In the genomic region with DNA sequence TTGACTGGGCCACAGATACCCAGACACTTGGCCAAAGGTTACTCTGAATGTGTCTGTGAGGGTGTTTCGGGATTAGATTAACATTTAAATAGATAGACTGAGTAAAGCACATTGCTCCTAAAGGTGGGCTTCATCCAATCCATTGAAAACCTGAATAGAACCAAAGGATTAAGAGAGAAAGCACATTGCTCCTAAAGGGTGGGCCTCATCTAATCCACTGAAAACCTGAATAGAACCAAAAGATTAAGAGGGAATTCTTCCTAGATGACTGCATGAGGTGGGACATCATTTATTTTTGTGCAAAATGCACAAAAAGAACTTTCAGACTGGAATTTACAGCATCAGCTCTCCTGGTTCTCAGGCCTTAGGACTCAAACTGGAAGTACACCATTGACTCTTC, we compare ENCODE assay signal across 1 cellular context.
TF ChIP-seq lines count a peak whose summit lies in the region.

No MANE protein-coding gene starts in this region.

TF ChIP-seq in WTC11, 78 proteins besides CTCF, POLR2A, EP300 and RAD21 (continued from another document):
- TF ChIP-seq, protein P1, sequence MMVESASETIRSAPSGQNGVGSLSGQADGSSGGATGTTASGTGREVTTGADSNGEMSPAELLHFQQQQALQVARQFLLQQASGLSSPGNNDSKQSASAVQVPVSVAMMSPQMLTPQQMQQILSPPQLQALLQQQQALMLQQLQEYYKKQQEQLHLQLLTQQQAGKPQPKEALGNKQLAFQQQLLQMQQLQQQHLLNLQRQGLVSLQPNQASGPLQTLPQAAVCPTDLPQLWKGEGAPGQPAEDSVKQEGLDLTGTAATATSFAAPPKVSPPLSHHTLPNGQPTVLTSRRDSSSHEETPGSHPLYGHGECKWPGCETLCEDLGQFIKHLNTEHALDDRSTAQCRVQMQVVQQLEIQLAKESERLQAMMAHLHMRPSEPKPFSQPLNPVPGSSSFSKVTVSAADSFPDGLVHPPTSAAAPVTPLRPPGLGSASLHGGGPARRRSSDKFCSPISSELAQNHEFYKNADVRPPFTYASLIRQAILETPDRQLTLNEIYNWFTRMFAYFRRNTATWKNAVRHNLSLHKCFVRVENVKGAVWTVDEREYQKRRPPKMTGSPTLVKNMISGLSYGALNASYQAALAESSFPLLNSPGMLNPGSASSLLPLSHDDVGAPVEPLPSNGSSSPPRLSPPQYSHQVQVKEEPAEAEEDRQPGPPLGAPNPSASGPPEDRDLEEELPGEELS (CRISPR knock-in tag; IDR thresholded peaks at IDR 0.05) = no peak
- TF ChIP-seq ZNF232 (CRISPR knock-in tag; IDR thresholded peaks at IDR 0.05) = no peak
- TF ChIP-seq FOXP1 (CRISPR knock-in tag; IDR thresholded peaks at IDR 0.05; ENCODE audit: borderline replicate concordance) = no peak
- TF ChIP-seq ZBTB21 (CRISPR knock-in tag; IDR thresholded peaks at IDR 0.05; ENCODE audit: borderline replicate concordance) = no peak
